12 cellular contexts compared by ENCODE assay signal in genomic region chr1:194071200-194071599, GRCh38.
DNase-seq lines count a peak whose midpoint lies in the region.
"Had no signal": no experiment of that assay in that cellular context is flagged by ENCODE, and none has a peak within 500 bp of the region (broad histone marks: within the 10 kb centered on the region; RNA-seq: fewer than 3 reads in every experiment).

No MANE protein-coding gene starts in this region.

- no peaks in the 10 kb centered on the region for H3K4me1 Mint-ChIP-seq in CD8-positive, alpha-beta memory T cell

- no peak overlapping the region for H3K27ac Mint-ChIP-seq in CD8-positive, alpha-beta memory T cell

- no peak overlapping the region for H3K27ac ChIP-seq in CD8-positive, alpha-beta memory T cell (ENCODE audit: low read depth, low read length)
- H3K27ac ChIP-seq: 22Rv1, RWPE1 had no signal

- CTCF ChIA-PET in CD8-positive, alpha-beta memory T cell (lab: Charles Lee): no interaction called here

- in situ Hi-C loops in HAP-1 (cut with MboI; ENCODE audit: low sequenced_read_pairs): no loop called here

- no peaks in the 10 kb centered on the region for H3K9me3 Mint-ChIP-seq in CD8-positive, alpha-beta memory T cell

- H3K36me3 ChIP-seq in HAP-1 (replicated peaks): no peaks in the 10 kb centered on the region
- no peaks in the 10 kb centered on the region for H3K36me3 ChIP-seq in CD8-positive, alpha-beta memory T cell (ENCODE audit: insufficient read depth, low read length)

- peaks cover 0 to 27% (median 0%) of the 10 kb centered on the region in 3 donors for H3K36me3 Mint-ChIP-seq in CD8-positive, alpha-beta memory T cell

- no peak overlapping the region for H3K4me3 ChIP-seq in HAP-1
- no peak overlapping the region for H3K4me3 ChIP-seq in CD8-positive, alpha-beta memory T cell (ENCODE audit: low read length)

- H3K4me1 ChIP-seq in HAP-1: no peaks in the 10 kb centered on the region
- H3K4me1 ChIP-seq in CD8-positive, alpha-beta memory T cell (ENCODE audit: insufficient read depth, low read length): no peaks in the 10 kb centered on the region

- no peaks in the 10 kb centered on the region for H3K9me3 ChIP-seq in HAP-1
- H3K9me3 ChIP-seq in CD8-positive, alpha-beta memory T cell (ENCODE audit: low read length): no peaks in the 10 kb centered on the region

- POLR2A ChIA-PET in CD8-positive, alpha-beta memory T cell (lab: Charles Lee): no interaction called here

- DNase-seq in DMS 273 (lab: John Stamatoyannopoulos, UW; ENCODE audit: unreplicated experiment) (peak; percentile 27), DMS 273 treated with DMSO at 0.1 percent for 48 hours (lab: John Stamatoyannopoulos, UW) (no peak), HAP-1 (ENCODE audit: low spot score in 2 of 2) (peak; percentile 4 to 7), NCI-H2171 treated with DMSO at 0.1 percent for 48 hours (lab: John Stamatoyannopoulos, UW) (peak; percentile 61), NCI-H82 (lab: John Stamatoyannopoulos, UW) (peak; percentile 59), SW 1271 (lab: John Stamatoyannopoulos, UW) (no peak), hippocampal formation (lab: John Stamatoyannopoulos, UW) (no peak)
- DNase-seq in CD8-positive, alpha-beta memory T cell: no peak
- DNase-seq: NCI-H1105, NCI-H2029 had no signal

- no peak overlapping the region for H3K4me3 Mint-ChIP-seq in CD8-positive, alpha-beta memory T cell

- H3K27me3 ChIP-seq in HAP-1 (ENCODE audit: low read depth): no peaks in the 10 kb centered on the region
- no peaks in the 10 kb centered on the region for H3K27me3 ChIP-seq in CD8-positive, alpha-beta memory T cell (ENCODE audit: insufficient read depth, low read length, poor library complexity, severe bottlenecking)

- H3K27me3 Mint-ChIP-seq in CD8-positive, alpha-beta memory T cell: no peaks in the 10 kb centered on the region

Comparison
In these comparisons a context has a peak if more than half of its experiments do, and no peak if none do; other contexts are left out.
1. DNase-seq: peak in DMS 273 (single experiment), HAP-1 (2 of 2), NCI-H2171 treated with DMSO at 0.1 percent for 48 hours (single experiment) and NCI-H82 (single experiment); none in DMS 273 treated with DMSO at 0.1 percent for 48 hours (single experiment), CD8-positive, alpha-beta memory T cell (0 of 5), SW 1271 (0 of 2) and hippocampal formation (0 of 2).